12 cellular contexts compared by ENCODE assay signal in the genomic region with DNA sequence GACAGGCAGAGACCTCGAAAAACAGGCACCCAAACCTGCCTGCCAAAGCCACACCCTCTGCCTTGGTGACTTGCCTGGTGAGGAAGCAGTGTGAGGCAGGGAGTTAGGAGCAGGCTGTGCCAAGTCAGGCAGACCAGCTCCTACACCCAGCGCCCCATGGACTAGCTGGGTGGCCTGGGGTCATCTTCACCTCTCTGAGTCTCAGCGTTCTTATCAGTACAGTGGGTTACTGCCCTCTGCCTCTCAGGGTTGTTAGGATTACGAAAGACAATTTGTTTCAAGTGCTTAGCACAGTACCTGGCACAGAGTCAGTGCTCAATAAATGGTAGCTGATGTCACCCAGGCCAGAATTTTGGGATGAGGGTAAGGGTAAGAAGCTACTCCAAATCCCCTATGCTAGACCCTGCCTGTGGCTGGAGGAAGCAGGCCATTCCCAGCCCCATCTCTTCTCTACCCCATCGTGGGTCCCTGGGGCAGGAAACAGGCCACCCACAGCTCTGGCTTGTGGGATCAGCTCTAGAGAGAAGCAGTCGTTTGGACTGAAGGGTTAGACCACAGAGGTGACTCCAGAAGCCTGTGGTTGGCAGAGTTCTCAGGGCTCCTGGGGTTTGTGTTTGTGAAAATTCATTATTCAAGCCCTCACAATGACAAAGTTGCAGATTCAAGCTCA. TPM values are rescaled to one million over a fixed set of nuclear protein-coding genes. Genes with fewer than 3 reads are reported as not detected.
A peak's percentile ranks its signal among the peaks of the same experiment; 100 is the strongest.
DNase-seq lines count a peak whose midpoint lies in the region; ATAC-seq, FAIRE-seq and TF ChIP-seq lines count a peak whose summit lies in the region.
"Had no signal": no experiment of that assay in that cellular context is flagged by ENCODE, and none has a peak within 500 bp of the region (broad histone marks: within the 10 kb centered on the region; RNA-seq: fewer than 3 reads in every experiment).

No MANE protein-coding gene starts in this region.

- peaks cover 21% of the 10 kb centered on the region for H3K4me1 Mint-ChIP-seq in astrocyte (ENCODE audit: low read depth, unreplicated experiment)

- H3K4me1 ChIP-seq in astrocyte (ENCODE audit: insufficient read depth, low read length) (peaks cover 15% of the 10 kb centered on the region), testis (peaks cover 34% of the 10 kb centered on the region)

- H3K9me3 Mint-ChIP-seq in astrocyte (ENCODE audit: unreplicated experiment): peaks cover 5% of the 10 kb centered on the region
- H3K9me3 Mint-ChIP-seq: dendritic cell treated with granulocyte-macrophage colony-stimulating factor and Interleukin-4, amounts not matched to agents 40 ng/mL and 50 ng/mL, for 4 days had no signal

- DNase-seq in HT1080 (ENCODE audit: low read depth) (peak; percentile 32), astrocyte (ENCODE audit: low read depth) (peak; percentile 46), kidney glomerular epithelial cell (lab: John Stamatoyannopoulos, UW) (peak; percentile 29), testis (peak; percentile 60), GOT3 (lab: John Stamatoyannopoulos, UW) (no peak)
- DNase-seq in effector CD4-positive, alpha-beta T cell: no peak
- no peak for DNase-seq in stimulated activated CD4-positive, alpha-beta T cell treated with anti-CD3 and anti-CD28 coated beads, Interleukin-4, amount 100 ng/mL, for 4 hours
- DNase-seq: NCI-H1930 had no signal

- H3K36me3 ChIP-seq in astrocyte (ENCODE audit: insufficient read depth, low read length): no peaks in the 10 kb centered on the region
- no peaks in the 10 kb centered on the region for H3K36me3 ChIP-seq in testis (ENCODE audit: low read depth, missing control alignments)

- H3K9me3 ChIP-seq in astrocyte (ENCODE audit: insufficient read depth, low read depth, low read length) (no peaks in the 10 kb centered on the region), testis (no peaks in the 10 kb centered on the region)

- no peak for FAIRE-seq in astrocyte (lab: Jason Lieb, UNC)

- no peak for ATAC-seq in HG02642 (IDR thresholded peaks at IDR 0.05; ENCODE audit: poor library complexity, unreplicated experiment)

- H3K4me2 ChIP-seq in astrocyte (ENCODE audit: low read length): peak overlapping the region; percentile 31

- H3K4me3 ChIP-seq in astrocyte (ENCODE audit: insufficient read depth, low read depth, low read length): no peak overlapping the region
- no peak overlapping the region for H3K4me3 ChIP-seq in testis

- no peak for TF ChIP-seq CTCF in astrocyte (IDR thresholded peaks at IDR 0.05; ENCODE audit: insufficient read depth, low read depth, low read length)
- no peak for TF ChIP-seq CTCF in testis (IDR thresholded peaks at IDR 0.05)

- no peak for TF ChIP-seq POLR2A in testis (IDR thresholded peaks at IDR 0.05)

- peak overlapping the region; percentile 48 for H3K27ac Mint-ChIP-seq in astrocyte (ENCODE audit: unreplicated experiment)
- H3K27ac Mint-ChIP-seq: dendritic cell treated with granulocyte-macrophage colony-stimulating factor and Interleukin-4, amounts not matched to agents 40 ng/mL and 50 ng/mL, for 4 days had no signal

- intact Hi-C loops in testis (cut with DNase I; ENCODE audit: low total_unique reads): no loop called here

- 31 to 56% methylated on average over 6 of the region's 6 CpGs for WGBS in testis, 2 donors

- peaks cover 2% of the 10 kb centered on the region for H3K36me3 Mint-ChIP-seq in astrocyte (ENCODE audit: low read depth, unreplicated experiment)

- no peaks in the 10 kb centered on the region for H3K79me2 ChIP-seq in astrocyte (ENCODE audit: insufficient read depth, low read length)

- H3K27me3 Mint-ChIP-seq in astrocyte (ENCODE audit: low read depth, unreplicated experiment): peaks cover 21% of the 10 kb centered on the region

- no peaks in the 10 kb centered on the region for H4K20me1 ChIP-seq in astrocyte (ENCODE audit: insufficient read depth, low read length)

- H3K9ac ChIP-seq in astrocyte (ENCODE audit: low read length): no peak overlapping the region

- H2AFZ ChIP-seq in astrocyte (ENCODE audit: low read depth, low read length): no peak overlapping the region

- peaks cover 19% of the 10 kb centered on the region for H3K27me3 ChIP-seq in astrocyte (ENCODE audit: insufficient read depth, low read length)
- no peaks in the 10 kb centered on the region for H3K27me3 ChIP-seq in testis

- no peak overlapping the region for H3K4me3 Mint-ChIP-seq in astrocyte (ENCODE audit: unreplicated experiment)
- H3K4me3 Mint-ChIP-seq: dendritic cell treated with granulocyte-macrophage colony-stimulating factor and Interleukin-4, amounts not matched to agents 40 ng/mL and 50 ng/mL, for 4 days had no signal

- H3K27ac ChIP-seq in astrocyte (ENCODE audit: low read depth, low read length) (no peak overlapping the region), testis (peak overlapping the region in 1 of 2 donors; percentile 35)

RNA-seq across cellular contexts. Expression of gene SLC51B, which starts 10.1 kb away (rescaled TPM):
- not detected in 2 replicates for total RNA-seq in HT1080 (2014; rRNA removed; shearing (Covaris generic))
- not detected in 2 replicates for polyA plus RNA-seq in HT1080 (2015; cell fraction: cytosol; rRNA removed)
- not detected in 2 replicates for polyA plus RNA-seq in HT1080 (2015; cell fraction: nucleus; rRNA removed)
- total RNA-seq in astrocyte (not detected in 2 replicates), testis (1 to 10 TPM; 1.1 to 3.8 TPM)
- 13.6 TPM for polyA plus RNA-seq in testis (ENCODE audit: insufficient read depth, low read depth, low replicate concordance)
- total RNA-seq: OCI-LY7, osteocyte had no signal

RNA-seq across cellular contexts. Expression of gene RASL12, which starts 12.5 kb away (rescaled TPM):
- not detected in 2 replicates for total RNA-seq in HT1080 (2014; rRNA removed; shearing (Covaris generic))
- polyA plus RNA-seq in HT1080 (2015; cell fraction: cytosol; rRNA removed): not detected in 2 replicates
- polyA plus RNA-seq in HT1080 (2015; cell fraction: nucleus; rRNA removed): not detected in 2 replicates
- total RNA-seq in astrocyte (0.32 and 0.36 TPM in 2 replicates), testis (10 to 100 TPM; 64.7 to 75.2 TPM)
- polyA plus RNA-seq in testis (ENCODE audit: insufficient read depth, low read depth, low replicate concordance): 43.9 TPM
- total RNA-seq: OCI-LY7 had no signal

RNA-seq across cellular contexts. Expression of gene KBTBD13, which starts 21.2 kb away (rescaled TPM):
- total RNA-seq in HT1080 (2014; rRNA removed; shearing (Covaris generic)): not detected in 2 replicates
- polyA plus RNA-seq in HT1080 (2015; cell fraction: cytosol; rRNA removed): not detected in 2 replicates
- polyA plus RNA-seq in HT1080 (2015; cell fraction: nucleus; rRNA removed): not detected in 2 replicates
- not detected in 2 replicates for total RNA-seq in astrocyte
- total RNA-seq in testis: 1 to 10 TPM; 2.4 to 3.4 TPM
- polyA plus RNA-seq in testis (ENCODE audit: insufficient read depth, low read depth, low replicate concordance): 1.2 TPM
- total RNA-seq: OCI-LY7, osteocyte had no signal

RNA-seq across cellular contexts. Expression of gene MTFMT, which starts 25.9 kb away (rescaled TPM):
- total RNA-seq in HT1080 (2014; rRNA removed; shearing (Covaris generic)): 23.7 and 32.2 TPM in 2 replicates
- 17.0 and 18.0 TPM in 2 replicates for polyA plus RNA-seq in HT1080 (2015; cell fraction: cytosol; rRNA removed)
- polyA plus RNA-seq in HT1080 (2015; cell fraction: nucleus; rRNA removed): 9.1 and 9.7 TPM in 2 replicates
- total RNA-seq in astrocyte (12.3 and 13.5 TPM in 2 replicates), testis (10 to 100 TPM; 33.9 to 34.4 TPM)
- polyA plus RNA-seq in testis (ENCODE audit: insufficient read depth, low read depth, low replicate concordance): 12.1 TPM

RNA-seq across cellular contexts. Expression of gene UBAP1L, which starts 59.7 kb away (rescaled TPM):
- 0.37 and 0.47 TPM in 2 replicates for total RNA-seq in HT1080 (2014; rRNA removed; shearing (Covaris generic))
- polyA plus RNA-seq in HT1080 (2015; cell fraction: cytosol; rRNA removed): 0.05 and 0.10 TPM in 2 replicates
- 1.5 and 2.3 TPM in 2 replicates for polyA plus RNA-seq in HT1080 (2015; cell fraction: nucleus; rRNA removed)
- total RNA-seq in astrocyte (1.8 and 1.9 TPM in 2 replicates), testis (10 to 100 TPM; 11.3 to 12.1 TPM)
- polyA plus RNA-seq in testis (ENCODE audit: insufficient read depth, low read depth, low replicate concordance): 3.7 TPM

Comparison
In these comparisons a context has a peak if more than half of its experiments do, and no peak if none do; other contexts are left out.
1. DNase-seq: peak in HT1080 (single experiment), astrocyte (single experiment), kidney glomerular epithelial cell (single experiment) and testis (single experiment); none in GOT3 (single experiment), effector CD4-positive, alpha-beta T cell (single experiment) and stimulated activated CD4-positive, alpha-beta T cell treated with anti-CD3 and anti-CD28 coated beads, Interleukin-4, amount 100 ng/mL, for 4 hours (0 of 2).
2. RNA of gene RASL12, which starts 12.5 kb away (total RNA-seq): 64.7 to 75.2 TPM in testis; 0.32 to 0.36 TPM in astrocyte and not detected in HT1080; every median in the first group is over 10 times any median in the second.